ENCODE assay signal across 11 cellular contexts in genomic region chr18:32674491-32674890, GRCh38.
DNase-seq lines count a peak whose midpoint lies in the region; TF ChIP-seq lines count a peak whose summit lies in the region.
"Had no signal": no experiment of that assay in that cellular context is flagged by ENCODE, and none has a peak within 500 bp of the region (broad histone marks: within the 10 kb centered on the region; RNA-seq: fewer than 3 reads in every experiment).

No MANE protein-coding gene starts in this region.

- peak; percentile 7 for DNase-seq in COLO829 (ENCODE audit: low spot score)
- peak; percentile 11 for DNase-seq in HT-29 (ENCODE audit: low spot score)
- DNase-seq in WERI-Rb-1: no peak
- DNase-seq in lung microvascular endothelial cell (ENCODE audit: low read depth in 2 of 2): peak; percentile 4 to 32
- no peak for DNase-seq in NCI-H1694 (lab: John Stamatoyannopoulos, UW)
- no peak for DNase-seq in foreskin fibroblast
- no peak for DNase-seq in GM10248 (ENCODE audit: extremely low spot score)
- no peak for DNase-seq in MM.1S
- DNase-seq: NCI-H226, T-helper 2 cell had no signal

- H3K27me3 ChIP-seq in WERI-Rb-1 (ENCODE audit: insufficient read depth, low read depth, severe bottlenecking): peaks cover 34% of the 10 kb centered on the region
- no peaks in the 10 kb centered on the region for H3K27me3 ChIP-seq in MM.1S (replicated peaks; ENCODE audit: insufficient read depth, low read length)
- H3K27me3 ChIP-seq: gastroesophageal sphincter had no signal

- H3K9ac ChIP-seq in MM.1S (ENCODE audit: low read length): no peak overlapping the region

- H3K36me3 ChIP-seq in WERI-Rb-1 (no peaks in the 10 kb centered on the region), MM.1S (replicated peaks; ENCODE audit: insufficient read depth, low read length) (no peaks in the 10 kb centered on the region)
- H3K36me3 ChIP-seq: gastroesophageal sphincter had no signal

- no peaks in the 10 kb centered on the region for H3K4me1 ChIP-seq in MM.1S (ENCODE audit: low read length)
- H3K4me1 ChIP-seq: gastroesophageal sphincter had no signal

- no peaks in the 10 kb centered on the region for H3K79me2 ChIP-seq in MM.1S (ENCODE audit: low read length)

- no peak overlapping the region for H2AFZ ChIP-seq in MM.1S (ENCODE audit: low read length)

- POLR2A ChIA-PET in GM10248 (lab: Yijun Ruan, JAX): no interaction called here

- no peaks in the 10 kb centered on the region for H3F3A ChIP-seq in MM.1S (ENCODE audit: insufficient read depth, low read length)

- H3K27ac ChIP-seq in WERI-Rb-1 (no peak overlapping the region), MM.1S (ENCODE audit: low read length) (no peak overlapping the region)
- H3K27ac ChIP-seq: gastroesophageal sphincter had no signal

- H3K4me3 ChIP-seq in WERI-Rb-1 (ENCODE audit: low read depth, low read length) (no peak overlapping the region), foreskin fibroblast (ENCODE audit: low read depth in 1 of 2, low read length in 2 of 2) (no peak overlapping the region), MM.1S (ENCODE audit: low read length) (no peak overlapping the region)
- H3K4me3 ChIP-seq: gastroesophageal sphincter had no signal

- TF ChIP-seq CTCF in WERI-Rb-1 (IDR thresholded peaks at IDR 0.05; ENCODE audit: low read depth, low read length): peak; percentile 32; the same call in 1 of the 2 replicates
- no peak for TF ChIP-seq CTCF in foreskin fibroblast (IDR thresholded peaks at IDR 0.05; ENCODE audit: low read depth, low read length)
- no peak for TF ChIP-seq CTCF in GM10248 (IDR thresholded peaks at IDR 0.05; ENCODE audit: control extremely low read depth, extremely low read depth, low read depth, missing control alignments)
- no peak for TF ChIP-seq CTCF in MM.1S (IDR thresholded peaks at IDR 0.05; ENCODE audit: low read length)

- H3K9me3 ChIP-seq in WERI-Rb-1 (ENCODE audit: severe bottlenecking) (no peaks in the 10 kb centered on the region), MM.1S (replicated peaks; ENCODE audit: insufficient read depth, low read length) (no peaks in the 10 kb centered on the region)
- H3K9me3 ChIP-seq: gastroesophageal sphincter had no signal

- CTCF ChIA-PET in GM10248 (lab: Yijun Ruan, JAX): interaction anchor here (1.4 kb wide), 1 partner anchor 40 kb away, joined by 4 read pairs; no protein-coding TSS in a partner anchor

- no peaks in the 10 kb centered on the region for H3K9me2 ChIP-seq in MM.1S (replicated peaks; ENCODE audit: insufficient read depth, low read length)

- no peak overlapping the region for H3K4me2 ChIP-seq in MM.1S (ENCODE audit: low read depth, low read length)

- no peaks in the 10 kb centered on the region for H4K20me1 ChIP-seq in MM.1S (ENCODE audit: insufficient read depth, low read length)

Comparison
In these comparisons a context has a peak if more than half of its experiments do, and no peak if none do; other contexts are left out.
1. DNase-seq: peak in COLO829 (single experiment), HT-29 (single experiment) and lung microvascular endothelial cell (2 of 2); none in WERI-Rb-1 (single experiment), NCI-H1694 (single experiment), foreskin fibroblast (0 of 2), GM10248 (single experiment) and MM.1S (single experiment).